Comparison of ENCODE assay signal across 1 cellular context in genomic region chr12:24833513-24833912, GRCh38.
TF ChIP-seq lines count a peak whose summit lies in the region.

No MANE protein-coding gene starts in this region.

TF ChIP-seq in K562, 482 proteins besides CTCF, POLR2A, EP300 and RAD21 (continued from another document):
- TF ChIP-seq TRIM25 (IDR thresholded peaks at IDR 0.05; ENCODE audit: borderline replicate concordance): no peak
- peak; percentile 75 for TF ChIP-seq RBM25 (IDR thresholded peaks at IDR 0.05; ENCODE audit: low read depth, low read length, severe bottlenecking)
- TF ChIP-seq TAF1 (IDR thresholded peaks at IDR 0.05; ENCODE audit: control insufficient read depth, extremely low read depth, insufficient read depth, low read length, severe bottlenecking): no peak
- TF ChIP-seq ADNP (tag; IDR thresholded peaks at IDR 0.05): 0 out of 2 replicates have a peak, but pooled peaks have one; percentile 24
- no peak for TF ChIP-seq ZC3H11A (IDR thresholded peaks at IDR 0.05; ENCODE audit: low read depth, low read length)
- TF ChIP-seq ESRRA (IDR thresholded peaks at IDR 0.05; ENCODE audit: borderline replicate concordance, low read depth): peak; percentile 80
- no peak for TF ChIP-seq ZNF431 (CRISPR knock-in tag; IDR thresholded peaks at IDR 0.05)
- TF ChIP-seq CHD1 (IDR thresholded peaks at IDR 0.05; ENCODE audit: low read length): no peak
